ENCODE assay signal across 9 cellular contexts in the genomic region with DNA sequence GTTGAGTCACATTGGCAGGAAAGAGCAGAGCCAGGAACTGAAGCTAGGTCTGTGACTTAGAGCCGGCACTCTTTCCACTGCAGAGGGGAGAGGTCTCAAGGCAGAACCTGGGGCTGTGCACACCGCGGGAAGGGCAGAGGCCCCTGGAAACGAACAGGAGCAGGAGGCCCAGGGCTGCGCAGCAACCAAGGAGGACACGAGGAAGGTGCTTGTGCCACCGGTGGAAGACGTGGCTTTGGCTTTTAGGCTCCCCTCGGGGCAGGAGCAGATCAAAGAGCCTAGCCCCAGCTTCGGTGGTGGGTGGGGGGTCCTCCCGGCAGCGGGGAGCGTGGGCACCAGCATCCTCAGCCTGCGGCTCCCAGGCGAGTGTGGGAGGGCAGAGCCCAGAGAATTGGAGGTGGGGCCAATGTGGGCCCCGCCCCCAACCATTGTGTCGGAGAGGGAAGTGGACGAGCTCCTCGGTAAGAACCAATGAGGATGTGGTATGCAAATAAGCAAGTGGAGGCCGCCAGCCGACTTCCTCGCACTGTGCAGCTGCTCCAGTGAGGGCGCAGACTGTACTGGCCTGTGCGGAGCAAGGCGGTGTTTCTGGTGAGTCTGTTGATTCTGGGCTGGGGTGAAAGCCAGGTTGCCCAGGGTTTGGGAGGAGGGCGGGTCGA. TPM values are rescaled to one million over a fixed set of nuclear protein-coding genes. Genes with fewer than 3 reads are reported as not detected.
DNase-seq lines count a peak whose midpoint lies in the region; ATAC-seq, FAIRE-seq and TF ChIP-seq lines count a peak whose summit lies in the region.
"Had no signal": no experiment of that assay in that cellular context is flagged by ENCODE, and none has a peak within 500 bp of the region (broad histone marks: within the 10 kb centered on the region; RNA-seq: fewer than 3 reads in every experiment).

A gene with protein sequence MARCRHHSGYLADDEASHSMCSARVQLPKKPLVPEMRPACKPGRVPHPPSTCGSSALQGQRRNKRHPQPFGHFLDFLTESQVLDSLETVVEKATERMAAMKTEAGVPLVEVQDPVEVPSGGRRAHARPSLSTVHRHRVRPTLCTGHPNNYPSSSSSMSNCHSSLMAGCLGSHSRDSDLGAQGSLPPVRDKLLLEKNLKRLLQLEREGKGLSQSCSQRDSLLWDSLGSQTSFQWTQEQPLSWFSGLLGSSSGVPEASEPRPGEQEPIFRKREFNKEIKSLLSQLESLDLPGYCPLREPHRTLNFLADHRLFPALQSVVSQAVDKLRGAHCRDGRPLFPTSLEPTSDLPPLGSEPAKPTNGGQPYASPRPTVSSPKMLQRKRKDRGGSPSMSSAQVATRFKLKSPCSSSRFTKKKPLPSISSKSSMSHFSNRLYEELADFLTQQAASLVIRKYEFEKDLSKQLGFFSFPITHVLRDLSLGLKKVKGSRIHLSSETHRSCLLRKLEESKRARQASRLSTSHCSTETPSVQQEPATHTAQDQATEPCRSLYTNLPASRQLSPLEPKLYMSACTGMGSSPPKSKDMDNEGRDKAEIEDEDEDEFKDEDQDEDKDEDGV (plus strand): TSS at position 524 of the 659 bp plus-strand sequence. CDS start 422 bp downstream, outside the sequence.

- no peaks in the 10 kb centered on the region for H3K9me3 ChIP-seq in mammary epithelial cell (replicated peaks; ENCODE audit: insufficient read depth, low read length)

- dilution Hi-C loops in mammary epithelial cell (cut with HindIII; ENCODE audit: low sequenced_read_pairs), result loop anchor here (5.0 kb wide), 1 partner anchor 50 kb away; no protein-coding TSS in a partner anchor

- TF ChIP-seq CTCF in mammary epithelial cell (conservative IDR thresholded peaks at IDR 0.05 in 1 of 2, IDR thresholded peaks at IDR 0.05 in 1 of 2; ENCODE audit: extremely low read depth in 1 of 2, insufficient read depth in 1 of 2, low read depth in 1 of 2, low read length in 2 of 2) (no peak), endothelial cell (IDR thresholded peaks at IDR 0.05; ENCODE audit: unreplicated experiment) (no peak)

- no peaks in the 10 kb centered on the region for H3K27me3 ChIP-seq in mammary epithelial cell (ENCODE audit: insufficient read depth, low read length)

- no peaks in the 10 kb centered on the region for H4K20me1 ChIP-seq in mammary epithelial cell (ENCODE audit: insufficient read depth, low read length)

- H3K4me2 ChIP-seq in mammary epithelial cell (ENCODE audit: insufficient read depth, low read depth, low read length), result no peak within 1 kb of the TSS

- WGBS in mammary epithelial cell (ENCODE audit: low coverage, missing lambda C conversion rate), result 55% methylated on average over 8 of the region's 27 CpGs

- H3K27ac Mint-ChIP-seq in activated T-cell treated with anti-CD3 and anti-CD28 coated beads, Interleukin-2, amount 50 U/mL, for 72 hours, result no peak within 1 kb of the TSS
- no peak within 1 kb of the TSS for H3K27ac Mint-ChIP-seq in endothelial cell (ENCODE audit: unreplicated experiment)

- no peaks in the 10 kb centered on the region for H3K36me3 ChIP-seq in mammary epithelial cell (ENCODE audit: insufficient read depth, low read length)

- no TSS peak for BruUV-seq in mammary epithelial cell (replicated peaks; lab: Mats Ljungman, UMichigan)

- peak within 1 kb of the TSS in 1 of 2 donors; percentile 10 for H3K4me3 Mint-ChIP-seq in activated T-cell treated with anti-CD3 and anti-CD28 coated beads, Interleukin-2, amount 50 U/mL, for 72 hours
- H3K4me3 Mint-ChIP-seq in endothelial cell (ENCODE audit: unreplicated experiment), result no peak within 1 kb of the TSS

- peaks cover 25% of the 10 kb centered on the region for H3K79me2 ChIP-seq in mammary epithelial cell (ENCODE audit: insufficient read depth, low read length)

- no peak for TF ChIP-seq POLR2A in GM12892 (IDR thresholded peaks at IDR 0.05; ENCODE audit: low read depth, low read length)

- peaks cover 16% of the 10 kb centered on the region for H3K4me1 ChIP-seq in mammary epithelial cell (ENCODE audit: insufficient read depth, low read length)

- H3K4me3 ChIP-seq in mammary epithelial cell (replicated peaks in 1 of 3; ENCODE audit: insufficient read depth in 1 of 3, low read depth in 2 of 3, low read length in 3 of 3), result no peak within 1 kb of the TSS

- H2AFZ ChIP-seq in mammary epithelial cell (ENCODE audit: low read depth, low read length), result no peak within 1 kb of the TSS

- no peak for FAIRE-seq in GM12892 (lab: Jason Lieb, UNC)
- FAIRE-seq: TTC549 had no signal

- ATAC-seq in activated T-cell treated with anti-CD3 and anti-CD28 coated beads, Interleukin-2, amount 50 U/mL, for 72 hours (replicated peaks in 1 of 2), result peak; percentile 8 to 52
- ATAC-seq in GM21515 (IDR thresholded peaks at IDR 0.05; ENCODE audit: unreplicated experiment), result no peak

- H3K27me3 Mint-ChIP-seq in activated T-cell treated with anti-CD3 and anti-CD28 coated beads, Interleukin-2, amount 50 U/mL, for 72 hours (ENCODE audit: low read depth), result no peaks in the 10 kb centered on the region
- H3K27me3 Mint-ChIP-seq in endothelial cell (ENCODE audit: unreplicated experiment), result peaks cover 5% of the 10 kb centered on the region

- peaks cover 2 to 12% of the 10 kb centered on the region in 2 donors for H3K36me3 Mint-ChIP-seq in activated T-cell treated with anti-CD3 and anti-CD28 coated beads, Interleukin-2, amount 50 U/mL, for 72 hours (ENCODE audit: insufficient read depth in 2 of 2)
- H3K36me3 Mint-ChIP-seq in endothelial cell (ENCODE audit: low read depth, unreplicated experiment), result peaks cover 7% of the 10 kb centered on the region

- intact Hi-C loops in mammary epithelial cell (cut with micrococcal nuclease), result no loop called here

- DNase-seq in GDM1 (lab: John Stamatoyannopoulos, UW) (peak; percentile 56), NOMO-1 treated with DMSO at 0.1 percent for 48 hours (lab: John Stamatoyannopoulos, UW; ENCODE audit: unreplicated experiment) (peak; percentile 91), GM12892 (ENCODE audit: insufficient read length) (no peak), mammary epithelial cell (no peak), endothelial cell (ENCODE audit: low spot score) (no peak)
- peak; percentile 65 to 76 for DNase-seq in activated T-cell treated with anti-CD3 and anti-CD28 coated beads, Interleukin-2, amount 50 U/mL, for 72 hours
- DNase-seq in stimulated activated CD4-positive, alpha-beta T cell treated with anti-CD3 and anti-CD28 coated beads, Interleukin-12 subunit alpha, Interleukin-12 subunit beta, amount 100 ng/mL, for 48 hours (ENCODE audit: low read depth in 2 of 3, low spot score in 1 of 3), result peak in 2 of 3 donors; percentile 48 to 61

- H3K9ac ChIP-seq in mammary epithelial cell (ENCODE audit: insufficient read depth, low read length), result no peak within 1 kb of the TSS

- H3K9me3 Mint-ChIP-seq in activated T-cell treated with anti-CD3 and anti-CD28 coated beads, Interleukin-2, amount 50 U/mL, for 72 hours, result no peaks in the 10 kb centered on the region
- H3K9me3 Mint-ChIP-seq in endothelial cell (ENCODE audit: unreplicated experiment), result no peaks in the 10 kb centered on the region

- CTCF ChIA-PET in mammary epithelial cell (lab: Charles Lee; ENCODE audit: low non-redundant PET), result no interaction called here

- in situ Hi-C loops in mammary epithelial cell (cut with MboI; ENCODE audit: low sequenced_read_pairs in 2 of 2), result no loop called here

- H3K4me1 Mint-ChIP-seq in activated T-cell treated with anti-CD3 and anti-CD28 coated beads, Interleukin-2, amount 50 U/mL, for 72 hours (ENCODE audit: low read depth), result peaks cover 37% of the 10 kb centered on the region
- H3K4me1 Mint-ChIP-seq in endothelial cell (ENCODE audit: unreplicated experiment), result no peaks in the 10 kb centered on the region

- no peak within 1 kb of the TSS for H3K27ac ChIP-seq in mammary epithelial cell (ENCODE audit: insufficient read depth, low read depth, low read length)

RNA-seq across cellular contexts. Expression of the gene that starts here (rescaled TPM):
- under 1 TPM; 0.22 to 0.51 TPM for total RNA-seq in activated T-cell treated with anti-CD3 and anti-CD28 coated beads, Interleukin-2, amount 50 U/mL, for 72 hours
- polyA plus RNA-seq in GM12892 (2012; ENCODE audit: missing spikeins), result not detected
- under 1 TPM; 0.17 to 0.31 TPM for total RNA-seq in mammary epithelial cell
- 0.03 TPM for polyA plus RNA-seq in mammary epithelial cell
- polyA minus RNA-seq in mammary epithelial cell, result not detected
- 0.36 TPM for total RNA-seq in endothelial cell (ENCODE audit: unreplicated experiment)

Comparison
In these comparisons a context has a peak if more than half of its experiments do, and no peak if none do; other contexts are left out.
1. Peak in DNase-seq and ATAC-seq in activated T-cell treated with anti-CD3 and anti-CD28 coated beads, Interleukin-2, amount 50 U/mL, for 72 hours; RNA of the gene not detected or under 1 TPM.
2. DNase-seq: peak in GDM1 (single experiment), NOMO-1 treated with DMSO at 0.1 percent for 48 hours (single experiment) and stimulated activated CD4-positive, alpha-beta T cell treated with anti-CD3 and anti-CD28 coated beads, Interleukin-12 subunit alpha, Interleukin-12 subunit beta, amount 100 ng/mL, for 48 hours (2 of 3); none in GM12892 (single experiment), mammary epithelial cell (single experiment) and endothelial cell (single experiment).